Comparison of ENCODE assay signal across 8 cellular contexts in the genomic region with DNA sequence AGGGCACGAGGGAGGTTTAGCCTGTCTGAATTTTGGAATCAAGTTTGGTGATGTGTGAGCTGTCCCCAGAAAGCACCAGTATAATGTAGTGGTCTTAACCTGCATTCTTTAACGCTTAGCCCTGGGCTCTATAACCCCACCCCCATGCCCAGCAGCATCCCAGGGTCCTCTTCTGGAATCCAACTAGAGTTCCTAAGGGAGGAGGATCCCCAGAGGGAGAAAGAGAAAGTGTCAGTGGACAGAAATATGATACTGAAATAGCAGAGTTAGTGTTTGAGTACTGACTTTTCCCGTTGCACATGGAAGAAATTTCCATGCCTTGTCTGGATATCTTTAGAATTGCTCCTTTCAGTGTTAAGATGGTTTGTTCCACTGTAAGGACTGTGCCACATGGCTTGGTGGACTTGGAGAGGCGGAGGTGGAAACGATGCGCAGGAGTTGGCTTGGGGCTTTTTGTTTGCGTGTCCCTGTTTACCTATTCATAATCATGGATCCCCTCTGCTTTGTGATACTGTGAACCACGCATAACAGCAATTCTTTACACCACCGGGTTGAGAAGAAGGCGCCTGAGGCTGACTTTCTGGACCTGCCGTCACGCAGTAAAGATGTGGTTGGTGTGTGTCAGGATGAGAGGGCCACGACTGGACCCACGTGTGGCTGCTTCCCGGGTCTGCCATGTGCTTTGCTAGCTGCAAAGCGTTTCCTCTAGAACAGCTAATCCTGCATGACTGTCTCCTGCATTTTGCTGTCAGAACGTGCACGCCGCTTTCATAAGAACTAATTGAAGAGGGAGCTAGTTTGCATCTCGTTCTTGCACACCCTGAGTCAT.
DNase-seq lines count a peak whose midpoint lies in the region; ATAC-seq and TF ChIP-seq lines count a peak whose summit lies in the region.

No MANE protein-coding gene starts in this region.

- DNase-seq in RWPE1 (ENCODE audit: low spot score) = peak; percentile 16
- DNase-seq in adrenal gland = peak; percentile 51 to 83 (median 70)
- peak; percentile 46 to 68 (median 65) for DNase-seq in right cardiac atrium
- DNase-seq in sciatic nerve (ENCODE audit: low spot score) = peak; percentile 60
- DNase-seq in NCI-H226 = no peak

- no peaks in the 10 kb centered on the region for H3K9me3 ChIP-seq in adrenal gland (replicated peaks in 1 of 3)
- H3K9me3 ChIP-seq in right cardiac atrium (ENCODE audit: control insufficient read depth, low read length) = no peaks in the 10 kb centered on the region

- H3K79me2 ChIP-seq in ACC112 (ENCODE audit: control insufficient read depth, insufficient read depth, low read length, unreplicated experiment) = peaks cover 24% of the 10 kb centered on the region

- TF ChIP-seq POLR2A in adrenal gland (IDR thresholded peaks at IDR 0.05) = no peak

- ATAC-seq in GM18909 (IDR thresholded peaks at IDR 0.05; ENCODE audit: poor library complexity, unreplicated experiment) (peak; percentile 50), HG03196 (IDR thresholded peaks at IDR 0.05; ENCODE audit: unreplicated experiment) (peak; percentile 37), right cardiac atrium (peak; percentile 80 to 84), sciatic nerve (peak; percentile 78)

- H2AFZ ChIP-seq in ACC112 (ENCODE audit: low read length, unreplicated experiment) = peak overlapping the region; percentile 93

- H3K36me3 ChIP-seq in ACC112 (ENCODE audit: insufficient read depth, low read length) (peaks cover 4% of the 10 kb centered on the region; the same call in 1 of the 2 replicates), adrenal gland (replicated peaks in 1 of 2) (peaks cover 0 to 3% of the 10 kb centered on the region in 2 donors)

- no peaks in the 10 kb centered on the region for H3K27me3 ChIP-seq in ACC112 (ENCODE audit: insufficient read depth, low read length)
- no peaks in the 10 kb centered on the region for H3K27me3 ChIP-seq in adrenal gland
- H3K27me3 ChIP-seq in right cardiac atrium (ENCODE audit: control insufficient read depth, insufficient read depth) = no peaks in the 10 kb centered on the region

- H3K27ac ChIP-seq in ACC112 (ENCODE audit: low read depth, low read length) (peak overlapping the region; percentile 76), RWPE1 (peak overlapping the region; percentile 91), adrenal gland (peak overlapping the region; percentile 65 to 82 (median 77)), right cardiac atrium (ENCODE audit: low read length) (peak overlapping the region; percentile 63)

- H3K4me3 ChIP-seq in ACC112 (ENCODE audit: low read depth, low read length) = peak overlapping the region; percentile 90
- H3K4me3 ChIP-seq in adrenal gland = peak overlapping the region in 2 of 4 donors; percentile 35 to 72
- peak overlapping the region; percentile 97 for H3K4me3 ChIP-seq in right cardiac atrium (ENCODE audit: low read length)

- POLR2A ChIA-PET in RWPE1 (lab: Yijun Ruan, JAX; ENCODE audit: low non-redundant PET) = no interaction called here

- TF ChIP-seq CTCF in RWPE1 (conservative IDR thresholded peaks at IDR 0.05; ENCODE audit: low read depth) (no peak), adrenal gland (IDR thresholded peaks at IDR 0.05) (peak in 1 of 6 experiments; percentile 5)

- H3K4me1 ChIP-seq in ACC112 (ENCODE audit: control insufficient read depth, insufficient read depth, low read length, unreplicated experiment) (peaks cover 15% of the 10 kb centered on the region), adrenal gland (replicated peaks in 1 of 2) (peaks cover 20 to 40% of the 10 kb centered on the region in 2 donors), right cardiac atrium (ENCODE audit: control insufficient read depth, insufficient read depth, low read length) (peaks cover 3% of the 10 kb centered on the region)

- CTCF ChIA-PET in RWPE1 (lab: Yijun Ruan, JAX) = interaction anchor here (0.6 kb wide), 1 partner anchor 143 kb away, joined by 3 read pairs; no protein-coding TSS in a partner anchor

- WGBS in adrenal gland, 4 donors = 7 to 11% (median 10%) methylated on average over 20 of the region's 20 CpGs
- 5% methylated on average over 20 of the region's 20 CpGs for WGBS in right cardiac atrium

- intact Hi-C loops in adrenal gland (cut with DNase I) (no loop called here), right cardiac atrium (cut with DNase I) (no loop called here), sciatic nerve (cut with DNase I) (no loop called here)
